ENCODE assay signal across 10 cellular contexts in genomic region chr9:119375892-119376291, GRCh38. TPM values are rescaled to one million over a fixed set of nuclear protein-coding genes. Genes with fewer than 3 reads are reported as not detected.
DNase-seq lines count a peak whose midpoint lies in the region; ATAC-seq and TF ChIP-seq lines count a peak whose summit lies in the region.
"Had no signal": no experiment of that assay in that cellular context is flagged by ENCODE, and none has a peak within 500 bp of the region (broad histone marks: within the 10 kb centered on the region; RNA-seq: fewer than 3 reads in every experiment).

No MANE protein-coding gene starts in this region.

- H3K27ac ChIP-seq in A673 (ENCODE audit: low read depth, low read length, poor library complexity, severe bottlenecking): no peak overlapping the region

- intact Hi-C loops in A673 (cut with micrococcal nuclease; ENCODE audit: unreplicated experiment) (loop anchor here (5.0 kb wide), 1 partner anchor 971 kb away; no protein-coding TSS in a partner anchor), sciatic nerve (cut with DNase I) (no loop called here)

- H3K4me3 ChIP-seq in A673 (ENCODE audit: low read depth, low read length, poor library complexity, severe bottlenecking): no peak overlapping the region
- H3K4me3 ChIP-seq in GM12865 (ENCODE audit: low read depth, low read length): no peak overlapping the region

- H3K36me3 ChIP-seq in A673 (ENCODE audit: insufficient read depth, low read length, poor library complexity, severe bottlenecking): no peaks in the 10 kb centered on the region

- POLR2A ChIA-PET in A673 (lab: Charles Lee; ENCODE audit: low non-redundant PET): no interaction called here

- H3K4me1 ChIP-seq in A673 (ENCODE audit: insufficient read depth, low read length, poor library complexity, severe bottlenecking): no peaks in the 10 kb centered on the region

- peak; percentile 54 for TF ChIP-seq CTCF in A673 (conservative IDR thresholded peaks at IDR 0.05; ENCODE audit: low read depth, low read length)
- TF ChIP-seq CTCF in GM12865 (IDR thresholded peaks at IDR 0.05; ENCODE audit: insufficient read depth, low read depth, low read length, missing control alignments): peak; percentile 27

- BruUV-seq in A673 (replicated peaks; lab: Mats Ljungman, UMichigan): no TSS peak

- peak; percentile 60 for DNase-seq in A673 (ENCODE audit: low spot score)
- peak; percentile 27 for DNase-seq in GM12865 (ENCODE audit: low read depth)
- peak; percentile 81 for DNase-seq in NCI-H82 (lab: John Stamatoyannopoulos, UW)
- no peak for DNase-seq in activated naive CD4-positive, alpha-beta T cell (lab: John Stamatoyannopoulos, UW)
- DNase-seq in sciatic nerve (ENCODE audit: low spot score): no peak
- DNase-seq: activated naive CD8-positive, alpha-beta T cell treated with anti-CD3 and anti-CD28 coated beads, Interleukin-2, amount 50 U/mL, for 24 hours; IMR-90 had no signal

- CTCF ChIA-PET in A673 (lab: Charles Lee): no interaction called here

- ATAC-seq in esophagus mucosa (peak; percentile 61), GM21447 (IDR thresholded peaks at IDR 0.05; ENCODE audit: unreplicated experiment) (no peak), GM18498 (IDR thresholded peaks at IDR 0.05; ENCODE audit: unreplicated experiment) (no peak), sciatic nerve (no peak)
- ATAC-seq: activated naive CD8-positive, alpha-beta T cell treated with anti-CD3 and anti-CD28 coated beads, Interleukin-2, amount 50 U/mL, for 24 hours had no signal

- no peaks in the 10 kb centered on the region for H3K9me3 ChIP-seq in A673 (ENCODE audit: low read depth, low read length, poor library complexity, severe bottlenecking)

- H3K27me3 ChIP-seq in A673 (replicated peaks; ENCODE audit: insufficient read depth, low read depth, low read length, poor library complexity): peaks cover 9% of the 10 kb centered on the region

RNA-seq across cellular contexts. Expression of gene BRINP1, which starts 6.7 kb away (rescaled TPM):
- not detected in 2 replicates for total RNA-seq in A673 (2021)
- total RNA-seq in esophagus mucosa: 3.4 TPM
- total RNA-seq in sciatic nerve: not detected

Comparison
In these comparisons a context has a peak if more than half of its experiments do, and no peak if none do; other contexts are left out.
1. DNase-seq: peak in A673 (single experiment), GM12865 (single experiment) and NCI-H82 (single experiment); none in activated naive CD4-positive, alpha-beta T cell (0 of 4) and sciatic nerve (single experiment).